21 cellular contexts compared by ENCODE assay signal in the genomic region with DNA sequence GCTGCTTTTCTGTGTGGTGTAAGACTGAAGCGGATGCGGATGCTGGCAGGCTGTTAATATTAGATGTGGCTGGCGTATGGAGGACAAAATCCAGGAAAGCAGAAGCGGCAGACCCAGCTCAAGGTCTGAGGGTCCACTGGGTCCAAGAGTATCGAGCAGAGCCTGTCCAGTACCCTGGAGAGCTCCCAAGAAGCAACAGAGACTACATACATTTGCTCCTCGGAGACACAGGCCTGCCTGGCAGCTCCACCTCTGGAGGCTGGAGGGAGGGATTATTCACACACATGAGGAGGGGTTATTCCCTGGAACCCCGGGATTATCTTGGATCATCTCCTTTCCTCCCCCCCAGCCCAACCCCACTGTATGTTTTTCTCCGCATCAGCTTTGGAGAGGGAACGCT. TPM values are rescaled to one million over a fixed set of nuclear protein-coding genes. Genes with fewer than 3 reads are reported as not detected.
DNase-seq lines count a peak whose midpoint lies in the region; ATAC-seq, FAIRE-seq and TF ChIP-seq lines count a peak whose summit lies in the region.
"Had no signal": no experiment of that assay in that cellular context is flagged by ENCODE, and none has a peak within 500 bp of the region (broad histone marks: within the 10 kb centered on the region; RNA-seq: fewer than 3 reads in every experiment).

No MANE protein-coding gene starts in this region.

- no peaks in the 10 kb centered on the region for H3K4me1 Mint-ChIP-seq in activated T-helper 17 cell treated with anti-CD3 and anti-CD28 coated beads, Interleukin-2, amount 50 U/mL, for 72 hours
- H3K4me1 Mint-ChIP-seq in osteocyte (ENCODE audit: unreplicated experiment): peaks cover 29% of the 10 kb centered on the region
- H3K4me1 Mint-ChIP-seq: activated naive CD4-positive, alpha-beta T cell treated with anti-CD3 and anti-CD28 coated beads, Interleukin-2, amount 50 U/mL, for 24 hours had no signal

- no peak overlapping the region for H2AFZ ChIP-seq in IMR-90 (replicated peaks; ENCODE audit: low read length, poor library complexity)
- no peak overlapping the region for H2AFZ ChIP-seq in K562 (ENCODE audit: low read depth, low read length)

- no peaks in the 10 kb centered on the region for H3K9me3 Mint-ChIP-seq in activated T-helper 17 cell treated with anti-CD3 and anti-CD28 coated beads, Interleukin-2, amount 50 U/mL, for 72 hours
- H3K9me3 Mint-ChIP-seq in osteocyte (ENCODE audit: unreplicated experiment): no peaks in the 10 kb centered on the region
- H3K9me3 Mint-ChIP-seq: activated naive CD4-positive, alpha-beta T cell treated with anti-CD3 and anti-CD28 coated beads, Interleukin-2, amount 50 U/mL, for 24 hours; brain had no signal

- H2AK9ac ChIP-seq in IMR-90 (replicated peaks; ENCODE audit: low read depth, low read length, poor library complexity): no peak overlapping the region

- no peak for TF ChIP-seq EP300 in K562 (IDR thresholded peaks at IDR 0.05; ENCODE audit: low read length)

- TF ChIP-seq RAD21 in IMR-90 (IDR thresholded peaks at IDR 0.05; ENCODE audit: low read length): no peak
- no peak for TF ChIP-seq RAD21 in K562 (CRISPR knock-in tag; conservative IDR thresholded peaks at IDR 0.05 in 1 of 2, IDR thresholded peaks at IDR 0.05 in 1 of 2)

- H3K36me3 ChIP-seq in IMR-90 (ENCODE audit: control insufficient read depth, insufficient read depth, low read length): no peaks in the 10 kb centered on the region
- no peaks in the 10 kb centered on the region for H3K36me3 ChIP-seq in K562 (ENCODE audit: control insufficient read depth, insufficient read depth, low read length)
- H3K36me3 ChIP-seq: esophagus muscularis mucosa, pancreas, suprapubic skin had no signal

- intact Hi-C loops in IMR-90 (cut with micrococcal nuclease) (no loop called here), K562 (cut with micrococcal nuclease) (no loop called here)

- TF ChIP-seq POLR2A in IMR-90 (IDR thresholded peaks at IDR 0.05; ENCODE audit: low read depth, low read length): no peak
- no peak for TF ChIP-seq POLR2A in K562 (conservative IDR thresholded peaks at IDR 0.05)

- H4K8ac ChIP-seq in IMR-90 (ENCODE audit: low read depth in 2 of 2, low read length in 2 of 2): no peak overlapping the region

- H3K9me3 ChIP-seq in IMR-90 (ENCODE audit: control insufficient read depth, insufficient read depth, low read length) (no peaks in the 10 kb centered on the region), K562 (replicated peaks; ENCODE audit: control insufficient read depth, insufficient read depth, low read depth, low read length) (no peaks in the 10 kb centered on the region)
- H3K9me3 ChIP-seq: Caco-2, esophagus muscularis mucosa, pancreas, suprapubic skin had no signal

- no peak overlapping the region for H3K27ac Mint-ChIP-seq in activated T-helper 17 cell treated with anti-CD3 and anti-CD28 coated beads, Interleukin-2, amount 50 U/mL, for 72 hours
- no peak overlapping the region for H3K27ac Mint-ChIP-seq in osteocyte (ENCODE audit: unreplicated experiment)
- H3K27ac Mint-ChIP-seq: activated naive CD4-positive, alpha-beta T cell treated with anti-CD3 and anti-CD28 coated beads, Interleukin-2, amount 50 U/mL, for 24 hours had no signal

- H3K27ac ChIP-seq in IMR-90 (ENCODE audit: insufficient read depth, low read length) (no peak overlapping the region), K562 (ENCODE audit: extremely low read depth, low read depth, low read length) (no peak overlapping the region)
- H3K27ac ChIP-seq: dorsolateral prefrontal cortex, esophagus muscularis mucosa, pancreas, suprapubic skin had no signal

- no peak overlapping the region for H4K5ac ChIP-seq in IMR-90 (ENCODE audit: low read depth, low read length)

- H2BK5ac ChIP-seq in IMR-90 (ENCODE audit: low read depth, low read length, poor library complexity, severe bottlenecking): no peak overlapping the region

- CTCF ChIA-PET in IMR-90 (lab: Yijun Ruan, JAX) (interaction anchor here (0.7 kb wide), 1 partner anchor 10 kb away, joined by 4 read pairs; no protein-coding TSS in a partner anchor), K562 (lab: Yijun Ruan, JAX; ENCODE audit: low intra/inter-chr PET ratio) (no interaction called here)

- peaks cover 2% of the 10 kb centered on the region; the same call in 1 of the 2 replicates for H3K4me1 ChIP-seq in IMR-90 (ENCODE audit: control insufficient read depth, insufficient read depth, low read length)
- no peaks in the 10 kb centered on the region for H3K4me1 ChIP-seq in K562 (replicated peaks in 1 of 2; ENCODE audit: control insufficient read depth in 2 of 2, insufficient read depth in 2 of 2, low read length in 2 of 2)
- H3K4me1 ChIP-seq: Caco-2, pancreas had no signal

- H2BK15ac ChIP-seq in IMR-90 (ENCODE audit: low read depth, low read length): no peak overlapping the region

- H3K79me2 ChIP-seq in K562 (ENCODE audit: control insufficient read depth, insufficient read depth, low read length): no peaks in the 10 kb centered on the region

- H3K4me3 Mint-ChIP-seq in activated T-helper 17 cell treated with anti-CD3 and anti-CD28 coated beads, Interleukin-2, amount 50 U/mL, for 72 hours: no peak overlapping the region
- no peak overlapping the region for H3K4me3 Mint-ChIP-seq in osteocyte (ENCODE audit: unreplicated experiment)
- H3K4me3 Mint-ChIP-seq: activated naive CD4-positive, alpha-beta T cell treated with anti-CD3 and anti-CD28 coated beads, Interleukin-2, amount 50 U/mL, for 24 hours; brain had no signal

- peaks cover 43% of the 10 kb centered on the region for H3K27me3 Mint-ChIP-seq in activated T-helper 17 cell treated with anti-CD3 and anti-CD28 coated beads, Interleukin-2, amount 50 U/mL, for 72 hours
- H3K27me3 Mint-ChIP-seq in osteocyte (ENCODE audit: unreplicated experiment): peaks cover 49% of the 10 kb centered on the region

- no peak overlapping the region for H3K23ac ChIP-seq in IMR-90 (ENCODE audit: low read depth, low read length)

- H3K4me2 ChIP-seq in IMR-90 (ENCODE audit: low read depth, low read length) (no peak overlapping the region), K562 (ENCODE audit: insufficient read depth, low read length) (no peak overlapping the region)

- H2BK20ac ChIP-seq in IMR-90 (ENCODE audit: low read depth, low read length): no peak overlapping the region

- no peaks in the 10 kb centered on the region for H3K36me3 Mint-ChIP-seq in activated T-helper 17 cell treated with anti-CD3 and anti-CD28 coated beads, Interleukin-2, amount 50 U/mL, for 72 hours (ENCODE audit: low read depth)
- H3K36me3 Mint-ChIP-seq in osteocyte (ENCODE audit: unreplicated experiment): no peaks in the 10 kb centered on the region
- H3K36me3 Mint-ChIP-seq: activated naive CD4-positive, alpha-beta T cell treated with anti-CD3 and anti-CD28 coated beads, Interleukin-2, amount 50 U/mL, for 24 hours; brain had no signal

- TF ChIP-seq CTCF in D721Med (IDR thresholded peaks at IDR 0.05; ENCODE audit: insufficient read depth, missing control alignments) (no peak), IMR-90 (conservative IDR thresholded peaks at IDR 0.05; ENCODE audit: low read depth, low read length) (no peak), K562 (IDR thresholded peaks at IDR 0.05 in 2 of 3, conservative IDR thresholded peaks at IDR 0.05 in 1 of 3; ENCODE audit: insufficient read depth in 2 of 3, low read depth in 1 of 3, low read length in 3 of 3) (no peak), osteocyte (IDR thresholded peaks at IDR 0.05) (no peak)

- H3K56ac ChIP-seq in IMR-90 (ENCODE audit: extremely low read depth, insufficient read depth, low read length): no peak overlapping the region

- H3K4me3 ChIP-seq in IMR-90 (ENCODE audit: insufficient read depth, low read depth, low read length): no peak overlapping the region
- no peak overlapping the region for H3K4me3 ChIP-seq in K562
- H3K4me3 ChIP-seq: dorsolateral prefrontal cortex, esophagus muscularis mucosa, pancreas, suprapubic skin had no signal

- FAIRE-seq in D721Med (lab: Jason Lieb, UNC) (no peak), K562 (lab: Jason Lieb, UNC) (no peak)
- FAIRE-seq: pancreas had no signal

- H3K79me1 ChIP-seq in IMR-90 (ENCODE audit: low read depth in 1 of 2, low read length in 2 of 2): no peaks in the 10 kb centered on the region

- dilution Hi-C loops in IMR-90 (cut with HindIII; ENCODE audit: low sequenced_read_pairs, unreplicated experiment): no loop called here

- H3K27me3 ChIP-seq in IMR-90 (ENCODE audit: control insufficient read depth, insufficient read depth, low read length): peaks cover 27% of the 10 kb centered on the region
- H3K27me3 ChIP-seq in K562 (ENCODE audit: control insufficient read depth in 2 of 2, insufficient read depth in 2 of 2, low read length in 2 of 2): peaks cover 0 to 35% of the 10 kb centered on the region in 2 experiments; a peak in 2 of 5 replicates
- H3K27me3 ChIP-seq: pancreas had no signal

- H2AK5ac ChIP-seq in IMR-90 (ENCODE audit: low read depth, low read length): no peak overlapping the region

- H3K9ac ChIP-seq in IMR-90 (ENCODE audit: low read depth, low read length) (no peak overlapping the region), K562 (ENCODE audit: insufficient read depth in 1 of 2, low read depth in 2 of 2, low read length in 2 of 2) (no peak overlapping the region)

- peak; percentile 55; the same call in 1 of the 2 replicates for ATAC-seq in IMR-90 (ENCODE audit: low read depth)
- peak; percentile 57; the same call in 2 of the 3 replicates for ATAC-seq in K562
- ATAC-seq in activated T-helper 17 cell treated with anti-CD3 and anti-CD28 coated beads, Interleukin-2, amount 50 U/mL, for 72 hours (replicated peaks): no peak
- ATAC-seq: pancreas had no signal

- POLR2A ChIA-PET in IMR-90 (lab: Charles Lee; ENCODE audit: unreplicated experiment) (interaction anchor here (0.6 kb wide), 1 partner anchor 42 kb away, joined by 4 read pairs; no protein-coding TSS in a partner anchor), K562 (lab: Yijun Ruan, JAX) (no interaction called here)

- no peaks in the 10 kb centered on the region for H4K20me1 ChIP-seq in IMR-90 (ENCODE audit: insufficient read depth, low read length)
- H4K20me1 ChIP-seq in K562 (replicated peaks; ENCODE audit: control insufficient read depth, insufficient read depth, low read length): no peaks in the 10 kb centered on the region

- BruUV-seq in IMR-90 (replicated peaks; lab: Mats Ljungman, UMichigan) (no TSS peak), K562 (replicated peaks; lab: Mats Ljungman, UMichigan) (no TSS peak)

- DNase-seq in D721Med (ENCODE audit: insufficient read length, low spot score) (peak; percentile 47), IMR-90 (peak; percentile 37), K562 (ENCODE audit: extremely low read depth in 1 of 4, low spot score in 3 of 4) (peak in 3 of 4 experiments; percentile 15 to 24 (median 20)), left kidney (ENCODE audit: low read depth, low spot score) (peak; percentile 72), GM19238 (ENCODE audit: insufficient read length, low spot score) (no peak), osteocyte (ENCODE audit: extremely low spot score, unreplicated experiment) (no peak), NCI-H226 (no peak)
- DNase-seq: activated CD4-positive, alpha-beta T cell treated with anti-CD3 and anti-CD28 coated beads, Interleukin-2, amount 50 U/mL, for 1 hour; activated T-cell treated with anti-CD3 and anti-CD28 coated beads, Interleukin-2, amount 50 U/mL, for 1 hour; dorsolateral prefrontal cortex; NCI-H2029; pancreas; stimulated activated CD4-positive, alpha-beta T cell treated with anti-CD3 and anti-CD28 coated beads, Interleukin-4, amount 100 ng/mL, for 1 hour; T1000 had no signal

- H3K4ac ChIP-seq in IMR-90 (ENCODE audit: low read depth, low read length): no peak overlapping the region

- H3K14ac ChIP-seq in IMR-90 (replicated peaks; ENCODE audit: low read depth, low read length): no peak overlapping the region

- in situ Hi-C loops in IMR-90 (cut with MboI; ENCODE audit: low sequenced_read_pairs): no loop called here
- in situ Hi-C loops in K562 (cut with MboI): no loop called here

- no peak overlapping the region for H4K91ac ChIP-seq in IMR-90 (ENCODE audit: insufficient read depth, low read depth, low read length)

- H3K18ac ChIP-seq in IMR-90 (ENCODE audit: low read depth, low read length): no peak overlapping the region

- no peak overlapping the region for H2BK120ac ChIP-seq in IMR-90 (ENCODE audit: low read depth, low read length)

- 0 out of 2 replicates have a peak, but pooled peaks cover 3% of the 10 kb centered on the region for H3K9me1 ChIP-seq in IMR-90 (ENCODE audit: insufficient read depth, low read length)
- no peaks in the 10 kb centered on the region for H3K9me1 ChIP-seq in K562 (ENCODE audit: control insufficient read depth, insufficient read depth, low read length)

- no CpG with 5 or more reads among the region's 9 CpGs for WGBS in IMR-90 (ENCODE audit: extremely low coverage in 2 of 2, insufficient read length in 1 of 2), 2 experiments
- 2% methylated on average over 6 of the region's 9 CpGs for WGBS in K562 (ENCODE audit: insufficient coverage, low coverage, missing lambda C conversion rate)

RNA-seq across cellular contexts. Expression of a gene that starts 31.3 kb away (rescaled TPM):
- 17.5 and 20.8 TPM in 2 replicates for total RNA-seq in IMR-90 (2012; rRNA removed)
- 24.9 and 26.7 TPM in 2 replicates for polyA plus RNA-seq in IMR-90 (2012; rRNA removed)
- polyA plus RNA-seq in IMR-90 (2012; cell fraction: cytosol; rRNA removed): 26.8 and 38.4 TPM in 2 replicates
- polyA plus RNA-seq in IMR-90 (2012; cell fraction: nucleus; rRNA removed; ENCODE audit: low replicate concordance): 30.8 and 37.2 TPM in 2 replicates
- 0.35 and 1.1 TPM in 2 replicates for total RNA-seq in K562 (2011; cell fraction: chromatin; rRNA removed; ENCODE audit: low replicate concordance)
- total RNA-seq in K562 (2011; cell fraction: nucleolus; rRNA removed): 0.92 and 1.2 TPM in 2 replicates
- 0.53 and 0.95 TPM in 2 replicates for total RNA-seq in K562 (2011; cell fraction: nucleoplasm; rRNA removed)
- 0.04 and 0.09 TPM in 2 replicates for total RNA-seq in K562 (2014; rRNA removed)
- total RNA-seq in K562 (2014; rRNA removed; fragmentation: Illumina TruSeq; extraction: Trizol): 0.06 TPM in 1 of 2 replicates, not detected in the other
- not detected in 2 replicates for total RNA-seq in K562 (2015; rRNA removed; fragmentation: Illumina TruSeq; extraction: Trizol)
- 0.04 and 0.13 TPM in 2 replicates for total RNA-seq in K562 (2021)
- polyA plus RNA-seq in K562 (2011; rRNA removed): 0.35 and 0.39 TPM in 2 replicates
- 0.47 and 0.58 TPM in 2 replicates for polyA plus RNA-seq in K562 (2011; cell fraction: cytosol; rRNA removed)
- 0.76 and 1.2 TPM in 2 replicates for polyA plus RNA-seq in K562 (2011; cell fraction: nucleus; rRNA removed)
- 0.16 and 0.83 TPM in 2 replicates for polyA plus RNA-seq in K562 (2012)
- 0.03 and 0.04 TPM in 2 replicates for polyA plus RNA-seq in K562 (2014; fragmentation: Illumina TruSeq; extraction: Trizol)
- under 1 TPM in 1 of 2 experiments, not detected in 1; 0.04 TPM for polyA plus RNA-seq in K562 (2014; fragmentation: Nextera tagmentation; extraction: Ambion mirVana)
- polyA plus RNA-seq in K562 (2014; rRNA removed): 0.05 and 0.07 TPM in 2 replicates
- 0.21 and 0.24 TPM in 2 replicates for polyA minus RNA-seq in K562 (2011; rRNA and poly(A)+ RNA removed)
- polyA minus RNA-seq in K562 (2011; cell fraction: cytosol; rRNA and poly(A)+ RNA removed): 0.48 TPM in 1 of 2 replicates, not detected in the other
- 0.22 and 0.27 TPM in 2 replicates for polyA minus RNA-seq in K562 (2011; cell fraction: nucleus; rRNA and poly(A)+ RNA removed)
- total RNA-seq in activated T-helper 17 cell treated with anti-CD3 and anti-CD28 coated beads, Interleukin-2, amount 50 U/mL, for 72 hours: not detected
- 2.1 and 2.9 TPM in 2 replicates for total RNA-seq in osteocyte
- total RNA-seq: SK-MEL-5 had no signal

Comparison
In these comparisons a context has a peak if more than half of its experiments do, and no peak if none do; other contexts are left out.
1. DNase-seq: peak in D721Med (single experiment), IMR-90 (single experiment), K562 (3 of 4) and left kidney (single experiment); none in GM19238 (single experiment), osteocyte (single experiment) and NCI-H226 (single experiment).